ENCODE assay signal across 23 cellular contexts in the genomic region with DNA sequence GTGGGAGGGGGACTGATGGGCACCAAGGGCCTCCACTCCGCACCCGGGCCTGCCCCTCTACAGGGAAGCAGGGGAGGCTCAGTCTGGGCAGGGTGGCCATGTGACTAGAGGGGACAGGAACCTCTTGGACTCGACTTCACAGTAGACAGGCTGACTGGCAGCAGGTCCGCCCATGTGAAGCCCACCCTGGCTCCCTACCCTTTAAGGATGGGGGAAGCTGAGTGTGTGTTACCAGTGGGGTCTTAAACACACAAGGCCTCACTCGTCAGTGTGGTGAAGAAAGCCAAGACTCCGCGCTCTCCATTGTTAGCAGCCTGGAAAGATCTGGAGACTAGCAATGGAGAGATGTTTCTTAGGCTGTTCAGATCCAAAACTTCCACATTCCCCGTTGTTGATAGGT. TPM values are rescaled to one million over a fixed set of nuclear protein-coding genes. Genes with fewer than 3 reads are reported as not detected.
DNase-seq lines count a peak whose midpoint lies in the region; ATAC-seq, FAIRE-seq and TF ChIP-seq lines count a peak whose summit lies in the region.
"Had no signal": no experiment of that assay in that cellular context is flagged by ENCODE, and none has a peak within 500 bp of the region (broad histone marks: within the 10 kb centered on the region; RNA-seq: fewer than 3 reads in every experiment).

No MANE protein-coding gene starts in this region.

- H3K79me2 ChIP-seq in H1 (ENCODE audit: control insufficient read depth in 1 of 2, insufficient read depth in 2 of 2, low read length in 2 of 2): no peaks in the 10 kb centered on the region

- no peak overlapping the region for H2AK5ac ChIP-seq in H1 (ENCODE audit: low read depth, low read length)

- H3K4me1 ChIP-seq in A549 (no peaks in the 10 kb centered on the region), H1 (replicated peaks in 1 of 4; ENCODE audit: control insufficient read depth in 3 of 4, insufficient read depth in 4 of 4, low read length in 3 of 4) (no peaks in the 10 kb centered on the region)
- H3K4me1 ChIP-seq: Caco-2 had no signal

- TF ChIP-seq EP300 in A549 (IDR thresholded peaks at IDR 0.05) (no peak), H1 (IDR thresholded peaks at IDR 0.05; ENCODE audit: borderline replicate concordance in 1 of 2, low read depth in 2 of 2, low read length in 2 of 2) (no peak)

- H2BK20ac ChIP-seq in H1 (ENCODE audit: low read length): no peak overlapping the region

- no peak overlapping the region for H3K56ac ChIP-seq in H1 (replicated peaks; ENCODE audit: insufficient read length, low read depth, low read length)

- no peaks in the 10 kb centered on the region for H3K9me3 ChIP-seq in A549
- H3K9me3 ChIP-seq in H1 (ENCODE audit: insufficient read depth in 2 of 2, low read depth in 1 of 2, low read length in 1 of 2): no peaks in the 10 kb centered on the region
- H3K9me3 ChIP-seq: Caco-2 had no signal

- no peak overlapping the region for H3K4me2 ChIP-seq in A549
- no peak overlapping the region for H3K4me2 ChIP-seq in H1 (ENCODE audit: insufficient read depth in 1 of 2, low read depth in 2 of 2, low read length in 2 of 2)

- H3K18ac ChIP-seq in H1 (ENCODE audit: extremely low read depth, low read length): no peak overlapping the region

- TF ChIP-seq POLR2A in A549 (IDR thresholded peaks at IDR 0.05; ENCODE audit: low read length): no peak
- peak; percentile 7 for TF ChIP-seq POLR2A in GM18505 (IDR thresholded peaks at IDR 0.05; ENCODE audit: borderline replicate concordance, extremely low read depth, insufficient read depth, insufficient read length)
- peak in 1 of 2 experiments; percentile 19; a peak in 1 of 3 replicates for TF ChIP-seq POLR2A in H1 (IDR thresholded peaks at IDR 0.05; ENCODE audit: control extremely low read depth in 1 of 2, low read depth in 2 of 2, low read length in 2 of 2)
- no peak for TF ChIP-seq POLR2A in H54 (IDR thresholded peaks at IDR 0.05; ENCODE audit: low read depth, low read length)

- peak; percentile 54 for DNase-seq in activated CD8-positive, alpha-beta memory T cell treated with anti-CD3 and anti-CD28 coated beads for 24 hours
- no peak for DNase-seq in activated CD8-positive, alpha-beta memory T cell treated with anti-CD3 and anti-CD28 coated beads, Interleukin-2, amount 50 U/mL, for 4 hours
- DNase-seq in A549 (ENCODE audit: low read depth in 1 of 2, low spot score in 1 of 2) (no peak), H1 (ENCODE audit: low read depth in 1 of 2, low spot score in 2 of 2) (no peak), GM19240 (ENCODE audit: insufficient read length, low spot score) (no peak), H54 (ENCODE audit: insufficient read length, low spot score) (no peak), NCI-H1694 treated with DMSO at 0.1 percent for 48 hours (lab: John Stamatoyannopoulos, UW) (no peak)
- DNase-seq: Caco-2; CD4-positive, CD25-positive, alpha-beta regulatory T cell; DMS53; EL; HCEC 1CT; MM.1S; NCI-H1105; NCI-H2081 treated with DMSO at 0.1 percent for 48 hours; NCI-H510A; NCI-H748 treated with DMSO at 0.1 percent for 48 hours; NK-92 treated with Interleukin-12 subunit alpha and Interleukin-12 subunit beta, amount 100 ng/mL, for 24 hours had no signal

- H3K36me3 ChIP-seq in H1 (ENCODE audit: control insufficient read depth in 2 of 4, insufficient read depth in 4 of 4, low read length in 3 of 4): peaks cover 11 to 37% (median 19%) of the 10 kb centered on the region in 4 experiments

- no peak overlapping the region for H3K27ac ChIP-seq in A549
- H3K27ac ChIP-seq in H1 (ENCODE audit: low read depth, low read length): no peak overlapping the region
- H3K27ac ChIP-seq: 22Rv1 had no signal

- H3K14ac ChIP-seq in H1 (ENCODE audit: insufficient read length): no peak overlapping the region

- H3K9ac ChIP-seq in H1 (replicated peaks in 1 of 4; ENCODE audit: extremely low read depth in 1 of 4, low read depth in 3 of 4, low read length in 3 of 4): no peak overlapping the region

- H2BK12ac ChIP-seq in H1 (ENCODE audit: low read depth, low read length): no peak overlapping the region

- FAIRE-seq in A549 (lab: Jason Lieb, UNC) (no peak), H1 (lab: Jason Lieb, UNC) (no peak), H54 (lab: Jason Lieb, UNC) (no peak)
- FAIRE-seq: HTR-8/SVneo, RCC 7860 had no signal

- no peak overlapping the region for H3K23ac ChIP-seq in H1 (ENCODE audit: insufficient read length)

- peaks cover 2 to 8% of the 10 kb centered on the region in 2 experiments for H4K20me1 ChIP-seq in H1 (replicated peaks in 1 of 2; ENCODE audit: control insufficient read depth in 1 of 2, insufficient read depth in 2 of 2, low read length in 2 of 2)

- TF ChIP-seq CTCF in A549 (IDR thresholded peaks at IDR 0.05) (no peak), H1 (IDR thresholded peaks at IDR 0.05; ENCODE audit: control extremely low read depth in 1 of 3, insufficient read depth in 1 of 3, low read depth in 1 of 3, low read length in 3 of 3) (no peak)

- POLR2A ChIA-PET in A549 (lab: Yijun Ruan, JAX): interaction anchor here (0.5 kb wide), 1 partner anchor 81 kb away, joined by 3 read pairs; no protein-coding TSS in a partner anchor
- POLR2A ChIA-PET in H1 (lab: Charles Lee; ENCODE audit: partially characterized antibody): interaction anchor here (0.7 to 8.1 kb wide), 7 partner anchors 15 to 128 kb away, joined by 3 to 48 read pairs (median 6); a partner anchor contains a TSS

- no peak overlapping the region for H4K91ac ChIP-seq in H1 (replicated peaks; ENCODE audit: insufficient read length, low read length)

- TF ChIP-seq RAD21 in A549 (conservative IDR thresholded peaks at IDR 0.05 in 1 of 2, IDR thresholded peaks at IDR 0.05 in 1 of 2) (no peak), H1 (IDR thresholded peaks at IDR 0.05 in 1 of 2, conservative IDR thresholded peaks at IDR 0.05 in 1 of 2; ENCODE audit: low read depth in 2 of 2, low read length in 2 of 2) (no peak)

- H3K4ac ChIP-seq in H1 (replicated peaks; ENCODE audit: insufficient read length, low read depth, low read length): no peak overlapping the region

- ATAC-seq in A549 (no peak), GM18505 (IDR thresholded peaks at IDR 0.05; ENCODE audit: unreplicated experiment) (no peak)
- ATAC-seq: Right ventricle myocardium inferior had no signal

- no peak overlapping the region for H2BK5ac ChIP-seq in H1 (ENCODE audit: low read depth, low read length)

- CTCF ChIA-PET in A549 (lab: Yijun Ruan, JAX): interaction anchor here (1.5 to 2.7 kb wide), 4 partner anchors 8 to 80 kb away, joined by 4 to 9 read pairs (median 8); no protein-coding TSS in a partner anchor
- CTCF ChIA-PET in H1 (lab: Charles Lee; ENCODE audit: partially characterized antibody): interaction anchor here (2.3 to 2.8 kb wide), 2 partner anchors 8 to 80 kb away, joined by 9 to 23 read pairs; no protein-coding TSS in a partner anchor

- H2AFZ ChIP-seq in H1 (ENCODE audit: low read length): no peak overlapping the region

- no peak overlapping the region for H4K5ac ChIP-seq in H1 (ENCODE audit: insufficient read length, low read depth, low read length)

- H3K4me3 ChIP-seq in A549: no peak overlapping the region
- H3K4me3 ChIP-seq in H1 (ENCODE audit: extremely low read depth in 1 of 4, insufficient read depth in 2 of 4, low read depth in 3 of 4, low read length in 4 of 4): no peak overlapping the region

- H3K23me2 ChIP-seq in H1 (ENCODE audit: low read depth, low read length): no peaks in the 10 kb centered on the region

- no peak overlapping the region for H4K8ac ChIP-seq in H1 (ENCODE audit: extremely low read depth, insufficient read depth, low read length)

- no peak overlapping the region for H2BK15ac ChIP-seq in H1 (ENCODE audit: low read length)

- H2BK120ac ChIP-seq in H1 (replicated peaks; ENCODE audit: low read depth, low read length): no peak overlapping the region

- no peaks in the 10 kb centered on the region for H3K27me3 ChIP-seq in H1 (replicated peaks in 1 of 4; ENCODE audit: control insufficient read depth in 3 of 4, extremely low read depth in 1 of 4, insufficient read depth in 3 of 4, low read length in 3 of 4)

- WGBS in A549 (ENCODE audit: missing lambda C conversion rate): 94% methylated on average over 8 of the region's 8 CpGs
- 91% methylated on average over 8 of the region's 8 CpGs; no CpG with 5 or more reads in 1 of the 2 experiments for WGBS in H1 (ENCODE audit: extremely low coverage in 1 of 2, insufficient coverage in 1 of 2, insufficient read length in 1 of 2, insufficient replicate concordance in 2 of 2, low coverage in 1 of 2, low lambda C conversion rate in 2 of 2, missing lambda C conversion rate in 1 of 2), 2 experiments

- H3K79me1 ChIP-seq in H1 (ENCODE audit: low read depth, low read length): no peaks in the 10 kb centered on the region

TF ChIP-seq in A549, 52 proteins besides CTCF, POLR2A, EP300 and RAD21 (continues in another document):
- TF ChIP-seq ESRRA (IDR thresholded peaks at IDR 0.05; ENCODE audit: borderline replicate concordance, low read length) (no peak), POLR2AphosphoS2 (conservative IDR thresholded peaks at IDR 0.05; ENCODE audit: low read length) (peak; percentile 41; the same call in 1 of the 2 replicates), ZFP36 (IDR thresholded peaks at IDR 0.05; ENCODE audit: borderline replicate concordance, partially characterized antibody) (no peak)

TF ChIP-seq in H1, 55 proteins besides CTCF, POLR2A, EP300 and RAD21 (continues in another document):
- TF ChIP-seq CBX5 (IDR thresholded peaks at IDR 0.05; ENCODE audit: low read depth, low read length) (no peak), GABPA (IDR thresholded peaks at IDR 0.05; ENCODE audit: borderline replicate concordance, insufficient read depth, low read length) (no peak), CHD1 (IDR thresholded peaks at IDR 0.05; ENCODE audit: low read depth, low read length) (no peak)
- TF ChIP-seq, protein P1, sequence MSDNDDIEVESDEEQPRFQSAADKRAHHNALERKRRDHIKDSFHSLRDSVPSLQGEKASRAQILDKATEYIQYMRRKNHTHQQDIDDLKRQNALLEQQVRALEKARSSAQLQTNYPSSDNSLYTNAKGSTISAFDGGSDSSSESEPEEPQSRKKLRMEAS (IDR thresholded peaks at IDR 0.05): no peak

RNA-seq across cellular contexts. Expression of a gene that starts 52.4 kb away (rescaled TPM):
- polyA plus RNA-seq in A549 (2011; rRNA removed): 107 and 122 TPM in 2 replicates
- polyA plus RNA-seq in A549 (2012; cell fraction: cytosol; rRNA removed): 60.9 and 68.8 TPM in 2 replicates
- polyA plus RNA-seq in A549 (2012; cell fraction: nucleus; rRNA removed): 112 and 147 TPM in 2 replicates
- polyA plus RNA-seq in A549 (2017; fragmentation: RNase III; extraction: RNeasy Plus Mini Kit Qiagen cat#74134 plus additional on column Dnase treatment): 66.1 to 74.0 TPM (median 70.6 TPM) in 3 replicates
- 59.7 and 79.9 TPM in 2 replicates for polyA minus RNA-seq in A549 (2011; rRNA and poly(A)+ RNA removed)
- 81.2 and 105 TPM in 2 replicates for total RNA-seq in H1 (2021; fragmentation: NEBNext Ultra II Directional; extraction: Animal tissue kit (Norgen Biotek cat#: 25700))
- 62.2 and 72.8 TPM in 2 replicates for polyA plus RNA-seq in H1 (2011; rRNA removed)
- polyA plus RNA-seq in H1 (2011; cell fraction: cytosol; rRNA removed): 96.6 TPM
- 96.5 TPM for polyA plus RNA-seq in H1 (2011; cell fraction: nucleus; rRNA removed)
- polyA plus RNA-seq in H1 (2012, experiment 1 of 2): 72.3 to 93.6 TPM (median 83.1 TPM) in 4 replicates
- polyA plus RNA-seq in H1 (2012, experiment 2 of 2): 19.4 TPM
- 48.3 TPM for polyA plus RNA-seq in H1 (2013, experiment 1 of 2)
- polyA plus RNA-seq in H1 (2013, experiment 2 of 2): 45.6 TPM
- 92.7 and 107 TPM in 2 replicates for polyA minus RNA-seq in H1 (2011; rRNA and poly(A)+ RNA removed)
- polyA minus RNA-seq in H1 (2011; cell fraction: cytosol; rRNA and poly(A)+ RNA removed): 54.2 TPM
- 68.8 TPM for polyA minus RNA-seq in H1 (2011; cell fraction: nucleus; rRNA and poly(A)+ RNA removed)
